ENCODE assay signal across 10 cellular contexts in genomic region chr1:9753121-9753531, GRCh38.
DNase-seq lines count a peak whose midpoint lies in the region; ATAC-seq and TF ChIP-seq lines count a peak whose summit lies in the region.
"Had no signal": no experiment of that assay in that cellular context is flagged by ENCODE, and none has a peak within 500 bp of the region (broad histone marks: within the 10 kb centered on the region; RNA-seq: fewer than 3 reads in every experiment).

No MANE protein-coding gene starts in this region.

- H3K4me3 Mint-ChIP-seq in WTC11: no peak overlapping the region
- H3K4me3 Mint-ChIP-seq: activated CD4-positive, alpha-beta T cell treated with anti-CD3 and anti-CD28 coated beads for 36 hours had no signal

- ATAC-seq in foreskin keratinocyte (peak; percentile 47), WTC11 (no peak), HG03460 (IDR thresholded peaks at IDR 0.05; ENCODE audit: unreplicated experiment) (no peak)
- ATAC-seq: activated CD4-positive, alpha-beta T cell treated with anti-CD3 and anti-CD28 coated beads for 36 hours had no signal

- H3K36me3 Mint-ChIP-seq in WTC11: peaks cover 56% of the 10 kb centered on the region

- no peak for TF ChIP-seq CTCF in foreskin keratinocyte (conservative IDR thresholded peaks at IDR 0.05)
- TF ChIP-seq CTCF in testis (IDR thresholded peaks at IDR 0.05): no peak
- no peak for TF ChIP-seq CTCF in WTC11 (IDR thresholded peaks at IDR 0.05)

- POLR2A ChIA-PET in WTC11 (lab: Charles Lee): no interaction called here

- H3K27ac ChIP-seq in foreskin keratinocyte (no peak overlapping the region), testis (no peak overlapping the region)
- H3K27ac ChIP-seq: A549 had no signal

- no peaks in the 10 kb centered on the region for H3K27me3 Mint-ChIP-seq in WTC11 (ENCODE audit: low read depth)
- H3K27me3 Mint-ChIP-seq: activated CD4-positive, alpha-beta T cell treated with anti-CD3 and anti-CD28 coated beads for 36 hours had no signal

- H3K9me3 ChIP-seq in adipocyte (ENCODE audit: control insufficient read depth, low read length) (no peaks in the 10 kb centered on the region), testis (no peaks in the 10 kb centered on the region)
- H3K9me3 ChIP-seq: A549 had no signal

- no peaks in the 10 kb centered on the region for H3K27me3 ChIP-seq in adipocyte (replicated peaks; ENCODE audit: control insufficient read depth, insufficient read depth, low read length)
- H3K27me3 ChIP-seq in foreskin keratinocyte: no peaks in the 10 kb centered on the region
- H3K27me3 ChIP-seq in testis: no peaks in the 10 kb centered on the region

- H3K4me1 ChIP-seq in adipocyte (ENCODE audit: control insufficient read depth, insufficient read depth, low read length): peaks cover 5% of the 10 kb centered on the region
- H3K4me1 ChIP-seq in foreskin keratinocyte: peaks cover 20% of the 10 kb centered on the region
- H3K4me1 ChIP-seq in testis: no peaks in the 10 kb centered on the region
- H3K4me1 ChIP-seq: A549 had no signal

- H3K27ac Mint-ChIP-seq in WTC11: no peak overlapping the region; the same call in 1 of the 2 replicates
- H3K27ac Mint-ChIP-seq: activated CD4-positive, alpha-beta T cell treated with anti-CD3 and anti-CD28 coated beads for 36 hours had no signal

- intact Hi-C loops in testis (cut with DNase I; ENCODE audit: low total_unique reads): no loop called here

- H3K36me3 ChIP-seq in adipocyte (ENCODE audit: control insufficient read depth, insufficient read depth, low read length, severe bottlenecking): peaks cover 11% of the 10 kb centered on the region
- no peaks in the 10 kb centered on the region for H3K36me3 ChIP-seq in testis (ENCODE audit: low read depth, missing control alignments)

- 86 to 88% methylated on average over 6 to 12 of the region's 12 CpGs for WGBS in testis, 2 donors

- H3K4me1 Mint-ChIP-seq in WTC11: peaks cover 23% of the 10 kb centered on the region

- no peak overlapping the region for H3K9ac ChIP-seq in adipocyte (ENCODE audit: low read length)

- peaks cover 4% of the 10 kb centered on the region; the same call in 1 of the 2 replicates for H3K9me3 Mint-ChIP-seq in WTC11

- peak; percentile 5 for DNase-seq in NCI-H1105 (lab: John Stamatoyannopoulos, UW)
- DNase-seq in NCI-H1105 treated with DMSO at 0.1 percent for 48 hours (lab: John Stamatoyannopoulos, UW): no peak
- DNase-seq in adipocyte (ENCODE audit: low read depth): peak; percentile 68
- peak; percentile 40 to 62 for DNase-seq in foreskin keratinocyte
- DNase-seq in testis: peak; percentile 41
- no peak for DNase-seq in WTC11 (ENCODE audit: low spot score)
- no peak for DNase-seq in stimulated activated CD4-positive, alpha-beta T cell treated with anti-CD3 and anti-CD28 coated beads, Interleukin-15, amount 100 ng/mL, for 24 hours
- DNase-seq: activated CD4-positive, alpha-beta T cell treated with anti-CD3 and anti-CD28 coated beads for 36 hours had no signal

- no peak for TF ChIP-seq POLR2A in testis (IDR thresholded peaks at IDR 0.05)

- CTCF ChIA-PET in WTC11 (lab: Charles Lee): no interaction called here

- no peak overlapping the region for H3K4me3 ChIP-seq in adipocyte (ENCODE audit: low read length)
- H3K4me3 ChIP-seq in testis: no peak overlapping the region
- H3K4me3 ChIP-seq: A549 had no signal

TF ChIP-seq in WTC11, 78 proteins besides CTCF, POLR2A, EP300 and RAD21 (continues in another document):
- TF ChIP-seq AFF4 (CRISPR knock-in tag; IDR thresholded peaks at IDR 0.05; ENCODE audit: borderline replicate concordance): no peak
- TF ChIP-seq NR3C1 (CRISPR knock-in tag; conservative IDR thresholded peaks at IDR 0.05; ENCODE audit: low read depth): no peak
- TF ChIP-seq CREM (CRISPR knock-in tag; IDR thresholded peaks at IDR 0.05): no peak
- no peak for TF ChIP-seq KAT7 (CRISPR knock-in tag; IDR thresholded peaks at IDR 0.05; ENCODE audit: borderline replicate concordance)
- TF ChIP-seq ETV6 (CRISPR knock-in tag; IDR thresholded peaks at IDR 0.05): no peak
- TF ChIP-seq MXD4 (CRISPR knock-in tag; IDR thresholded peaks at IDR 0.05; ENCODE audit: borderline replicate concordance): no peak
- TF ChIP-seq PRDM15 (CRISPR knock-in tag; IDR thresholded peaks at IDR 0.05): no peak
- no peak for TF ChIP-seq SMAD4 (CRISPR knock-in tag; IDR thresholded peaks at IDR 0.05)
- no peak for TF ChIP-seq NFE2L1 (CRISPR knock-in tag; IDR thresholded peaks at IDR 0.05)
- TF ChIP-seq CDX4 (CRISPR knock-in tag; IDR thresholded peaks at IDR 0.05; ENCODE audit: borderline replicate concordance): no peak
- TF ChIP-seq ZNF121 (CRISPR knock-in tag; IDR thresholded peaks at IDR 0.05): no peak
- TF ChIP-seq JUN (CRISPR knock-in tag; IDR thresholded peaks at IDR 0.05): no peak
- TF ChIP-seq TP53 (CRISPR knock-in tag; IDR thresholded peaks at IDR 0.05): no peak

Comparison
In these comparisons a context has a peak if more than half of its experiments do, and no peak if none do; other contexts are left out.
1. DNase-seq: peak in NCI-H1105 (single experiment), adipocyte (single experiment), foreskin keratinocyte (2 of 2) and testis (single experiment); none in NCI-H1105 treated with DMSO at 0.1 percent for 48 hours (single experiment), WTC11 (single experiment) and stimulated activated CD4-positive, alpha-beta T cell treated with anti-CD3 and anti-CD28 coated beads, Interleukin-15, amount 100 ng/mL, for 24 hours (single experiment).